5 cellular contexts compared by ENCODE assay signal in the genomic region with DNA sequence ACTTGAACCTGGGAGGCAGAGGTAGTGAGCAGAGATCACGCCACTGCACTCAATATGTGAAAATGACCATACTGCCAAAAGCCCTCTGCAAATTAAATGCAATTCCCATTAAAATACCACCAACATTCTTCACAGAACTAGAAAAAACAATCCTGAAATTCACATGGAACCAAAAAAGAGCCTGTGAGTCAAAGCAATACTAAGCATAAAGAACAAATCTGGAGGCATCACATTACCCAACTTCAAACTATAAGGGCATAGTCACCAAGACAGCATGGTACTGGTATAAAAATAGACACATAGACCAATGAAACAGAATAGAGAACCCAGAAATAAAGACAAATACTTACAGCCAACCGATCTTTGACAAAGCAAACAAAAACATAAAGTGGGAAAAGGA.
DNase-seq lines count a peak whose midpoint lies in the region; FAIRE-seq and TF ChIP-seq lines count a peak whose summit lies in the region.
"Not testable (repeated sequence)": the region's sequence is repeated elsewhere in the genome, so short reads cannot be mapped to it uniquely, and the experiment has no call there.

No MANE protein-coding gene starts in this region.

- in situ Hi-C loops in astrocyte of the spinal cord (cut with HindIII; ENCODE audit: low sequenced_read_pairs) = not testable (repeated sequence)

- not testable (repeated sequence) for H3K4me3 ChIP-seq in astrocyte of the spinal cord (ENCODE audit: low read depth, low read length)

- not testable (repeated sequence) for TF ChIP-seq CTCF in astrocyte of the spinal cord (IDR thresholded peaks at IDR 0.05; ENCODE audit: low read depth, low read length); nephron progenitor cell (IDR thresholded peaks at IDR 0.05)

- not testable (repeated sequence) for DNase-seq in HTR-8/SVneo (ENCODE audit: insufficient read length, low spot score); nephron progenitor cell
- DNase-seq in NCI-H2107 treated with DMSO at 0.1 percent for 48 hours (lab: John Stamatoyannopoulos, UW; ENCODE audit: unreplicated experiment) (peak; percentile 84), NCI-H345 (lab: John Stamatoyannopoulos, UW) (peak; percentile 37), astrocyte of the spinal cord (ENCODE audit: low read depth, low spot score) (peak; percentile 32)

- H3K4me3 Mint-ChIP-seq in nephron progenitor cell = not testable (repeated sequence)

- H3K27ac Mint-ChIP-seq in nephron progenitor cell = peak overlapping the region; percentile 3

- not testable (repeated sequence) for H3K27me3 Mint-ChIP-seq in nephron progenitor cell (ENCODE audit: low read depth, poor library complexity)

- FAIRE-seq in HTR-8/SVneo (lab: Jason Lieb, UNC) = peak; percentile 55

- H3K4me1 Mint-ChIP-seq in nephron progenitor cell = peaks cover 29% of the 10 kb centered on the region

- peaks cover 21% of the 10 kb centered on the region for H3K9me3 Mint-ChIP-seq in nephron progenitor cell

- H3K36me3 Mint-ChIP-seq in nephron progenitor cell (ENCODE audit: low read depth) = peaks cover 22% of the 10 kb centered on the region
